ENCODE assay signal across 24 cellular contexts in genomic region chr21:42560517-42561179, GRCh38. TPM values are rescaled to one million over a fixed set of nuclear protein-coding genes. Genes with fewer than 3 reads are reported as not detected.
DNase-seq lines count a peak whose midpoint lies in the region; ATAC-seq and TF ChIP-seq lines count a peak whose summit lies in the region.
"Had no signal": no experiment of that assay in that cellular context is flagged by ENCODE, and none has a peak within 500 bp of the region (broad histone marks: within the 10 kb centered on the region; RNA-seq: fewer than 3 reads in every experiment).

No MANE protein-coding gene starts in this region.

- no peak overlapping the region for H3K4me3 Mint-ChIP-seq in memory B cell
- H3K4me3 Mint-ChIP-seq: activated naive CD8-positive, alpha-beta T cell treated with anti-CD3 and anti-CD28 coated beads, Interleukin-2, amount 50 U/mL, for 24 hours; activated T-helper 17 cell treated with anti-CD3 and anti-CD28 coated beads, Interleukin-2, amount 50 U/mL, for 72 hours; B cell; brain; natural killer cell; stimulated activated naive CD8-positive, alpha-beta T cell treated with anti-CD3 and anti-CD28 coated beads, Interleukin-15, Interleukin-2, amounts not matched to agents 100 ng/mL and 50 ng/mL, for 24 hours had no signal

- H3K36me3 ChIP-seq in upper lobe of right lung = peaks cover 36% of the 10 kb centered on the region
- no peaks in the 10 kb centered on the region for H3K36me3 ChIP-seq in SJCRH30
- H3K36me3 ChIP-seq: HAP-1 had no signal

- H3K4me3 ChIP-seq in upper lobe of right lung (no peak overlapping the region), SJCRH30 (no peak overlapping the region)
- H3K4me3 ChIP-seq: HAP-1, skin epidermis had no signal

- H3K27me3 ChIP-seq in upper lobe of right lung = no peaks in the 10 kb centered on the region
- H3K27me3 ChIP-seq in SJCRH30 = no peaks in the 10 kb centered on the region

- TF ChIP-seq CTCF in upper lobe of right lung (IDR thresholded peaks at IDR 0.05) = no peak

- H3K36me3 Mint-ChIP-seq in memory B cell = peaks cover 33% of the 10 kb centered on the region

- H3K4me1 ChIP-seq in upper lobe of right lung (no peaks in the 10 kb centered on the region), SJCRH30 (no peaks in the 10 kb centered on the region)
- H3K4me1 ChIP-seq: HAP-1 had no signal

- H3K27ac Mint-ChIP-seq in memory B cell = peak overlapping the region; percentile 69
- H3K27ac Mint-ChIP-seq: activated naive CD8-positive, alpha-beta T cell treated with anti-CD3 and anti-CD28 coated beads, Interleukin-2, amount 50 U/mL, for 24 hours; B cell; progenitor cell of endocrine pancreas; stimulated activated naive CD8-positive, alpha-beta T cell treated with anti-CD3 and anti-CD28 coated beads, Interleukin-15, Interleukin-2, amounts not matched to agents 100 ng/mL and 50 ng/mL, for 24 hours had no signal

- H3K9me3 ChIP-seq in upper lobe of right lung = no peaks in the 10 kb centered on the region
- H3K9me3 ChIP-seq in SJCRH30 (replicated peaks) = no peaks in the 10 kb centered on the region
- H3K9me3 ChIP-seq: HAP-1, SK-N-SH had no signal

- H3K4me1 Mint-ChIP-seq in memory B cell = peaks cover 19% of the 10 kb centered on the region
- H3K4me1 Mint-ChIP-seq: activated naive CD8-positive, alpha-beta T cell treated with anti-CD3 and anti-CD28 coated beads, Interleukin-2, amount 50 U/mL, for 24 hours; activated T-helper 17 cell treated with anti-CD3 and anti-CD28 coated beads, Interleukin-2, amount 50 U/mL, for 72 hours had no signal

- intact Hi-C loops in upper lobe of right lung (cut with DNase I) = no loop called here

- no peaks in the 10 kb centered on the region for H3K27me3 Mint-ChIP-seq in memory B cell
- H3K27me3 Mint-ChIP-seq: activated naive CD8-positive, alpha-beta T cell treated with anti-CD3 and anti-CD28 coated beads, Interleukin-2, amount 50 U/mL, for 24 hours; activated T-helper 17 cell treated with anti-CD3 and anti-CD28 coated beads, Interleukin-2, amount 50 U/mL, for 72 hours; B cell; brain; progenitor cell of endocrine pancreas; stimulated activated naive CD8-positive, alpha-beta T cell treated with anti-CD3 and anti-CD28 coated beads, Interleukin-15, Interleukin-2, amounts not matched to agents 100 ng/mL and 50 ng/mL, for 24 hours had no signal

- no peak overlapping the region for H3K27ac ChIP-seq in upper lobe of right lung
- no peak overlapping the region for H3K27ac ChIP-seq in SJCRH30

- DNase-seq in activated CD4-positive, CD25-positive, alpha-beta regulatory T cell treated with anti-CD3 and anti-CD28 coated beads, Interleukin-2, amount 50 U/mL, for 72 hours = peak; percentile 11
- peak; percentile 78 for DNase-seq in NCI-H69 (lab: John Stamatoyannopoulos, UW)
- no peak for DNase-seq in memory B cell (ENCODE audit: low spot score in 2 of 2)
- peak; percentile 23 for DNase-seq in upper lobe of right lung
- no peak for DNase-seq in SJCRH30
- DNase-seq: activated naive CD8-positive, alpha-beta T cell treated with anti-CD3 and anti-CD28 coated beads, Interleukin-2, amount 50 U/mL, for 24 hours; EL; natural killer cell; NCI-H1436 treated with DMSO at 0.1 percent for 48 hours; NCI-H2227 treated with DMSO at 0.1 percent for 48 hours; SK-N-SH; T-helper 9 cell; trophoblast cell had no signal

- no peak for ATAC-seq in activated CD4-positive, CD25-positive, alpha-beta regulatory T cell treated with anti-CD3 and anti-CD28 coated beads, Interleukin-2, amount 50 U/mL, for 24 hours
- no peak for ATAC-seq in memory B cell (ENCODE audit: low read depth)
- no peak for ATAC-seq in upper lobe of right lung
- no peak for ATAC-seq in GM18520 (IDR thresholded peaks at IDR 0.05; ENCODE audit: unreplicated experiment)
- no peak for ATAC-seq in HG03469 (IDR thresholded peaks at IDR 0.05; ENCODE audit: unreplicated experiment)
- ATAC-seq: activated naive CD8-positive, alpha-beta T cell treated with anti-CD3 and anti-CD28 coated beads, Interleukin-2, amount 50 U/mL, for 24 hours; activated T-helper 17 cell treated with anti-CD3 and anti-CD28 coated beads, Interleukin-2, amount 50 U/mL, for 72 hours; left colon; natural killer cell had no signal

- no peaks in the 10 kb centered on the region for H3K9me3 Mint-ChIP-seq in memory B cell
- H3K9me3 Mint-ChIP-seq: activated naive CD8-positive, alpha-beta T cell treated with anti-CD3 and anti-CD28 coated beads, Interleukin-2, amount 50 U/mL, for 24 hours; activated T-helper 17 cell treated with anti-CD3 and anti-CD28 coated beads, Interleukin-2, amount 50 U/mL, for 72 hours; brain; natural killer cell; stimulated activated naive CD8-positive, alpha-beta T cell treated with anti-CD3 and anti-CD28 coated beads, Interleukin-15, Interleukin-2, amounts not matched to agents 100 ng/mL and 50 ng/mL, for 24 hours had no signal

RNA-seq across cellular contexts. Expression of gene SLC37A1, which starts 47.0 kb away (rescaled TPM):
- 21.6 TPM for total RNA-seq in upper lobe of right lung
- total RNA-seq in SJCRH30 (2014; rRNA removed; shearing (Covaris generic)) = not detected in 2 replicates

Comparison
In these comparisons a context has a peak if more than half of its experiments do, and no peak if none do; other contexts are left out.
1. DNase-seq: peak in activated CD4-positive, CD25-positive, alpha-beta regulatory T cell treated with anti-CD3 and anti-CD28 coated beads, Interleukin-2, amount 50 U/mL, for 72 hours (single experiment), NCI-H69 (single experiment) and upper lobe of right lung (single experiment); none in memory B cell (0 of 2) and SJCRH30 (0 of 2).
2. RNA of gene SLC37A1, which starts 47.0 kb away (total RNA-seq): 21.6 TPM in upper lobe of right lung (single experiment); not detected in SJCRH30; every median in the first group is over 10 times any median in the second.